Comparison of ENCODE assay signal across 24 cellular contexts in genomic region chr18:74226156-74226555, GRCh38.
DNase-seq lines count a peak whose midpoint lies in the region; ATAC-seq, FAIRE-seq and TF ChIP-seq lines count a peak whose summit lies in the region.
"Had no signal": no experiment of that assay in that cellular context is flagged by ENCODE, and none has a peak within 500 bp of the region (broad histone marks: within the 10 kb centered on the region; RNA-seq: fewer than 3 reads in every experiment).

No MANE protein-coding gene starts in this region.

- BruUV-seq in IMR-90 (replicated peaks; lab: Mats Ljungman, UMichigan), result no TSS peak

- H3K27ac ChIP-seq in IMR-90 (ENCODE audit: insufficient read depth, low read length), result no peak overlapping the region
- peak overlapping the region; percentile 20 for H3K27ac ChIP-seq in hepatocyte
- H3K27ac ChIP-seq in right lobe of liver, result peak overlapping the region; percentile 69 to 98 (median 73)
- peak overlapping the region; percentile 82 to 89 for H3K27ac ChIP-seq in small intestine (ENCODE audit: low read depth in 1 of 2, low read length in 1 of 2)
- no peak overlapping the region for H3K27ac ChIP-seq in CD8-positive, alpha-beta T cell (ENCODE audit: low read depth, low read length)
- H3K27ac ChIP-seq: BLaER1 treated with 17β-estradiol and CSF1 and Interleukin-3, amounts not matched to agents 10 nM and 100 nM had no signal

- H3K9me2 ChIP-seq in hepatocyte (replicated peaks; ENCODE audit: insufficient read depth), result no peaks in the 10 kb centered on the region
- H3K9me2 ChIP-seq: SK-N-SH had no signal

- intact Hi-C loops in IMR-90 (cut with micrococcal nuclease) (no loop called here), right lobe of liver (cut with DNase I) (no loop called here)
- intact Hi-C loops in CD8-positive, alpha-beta T cell (cut with DNase I, micrococcal nuclease), result no loop called here

- no peak for ATAC-seq in IMR-90 (ENCODE audit: low read depth)
- ATAC-seq in right lobe of liver, result peak; percentile 29 to 53 (median 48)
- no peak for ATAC-seq in HG03521 (IDR thresholded peaks at IDR 0.05; ENCODE audit: unreplicated experiment)
- no peak for ATAC-seq in CD8-positive, alpha-beta T cell
- ATAC-seq: HCT116 had no signal

- no peak for FAIRE-seq in small intestine (lab: Jason Lieb, UNC)
- FAIRE-seq in GM12892 (lab: Jason Lieb, UNC), result no peak
- FAIRE-seq: A204.1, HTR-8/SVneo, RCC 7860 had no signal

- H3K36me3 ChIP-seq in IMR-90 (ENCODE audit: control insufficient read depth, insufficient read depth, low read length) (no peaks in the 10 kb centered on the region), hepatocyte (replicated peaks; ENCODE audit: insufficient read depth, low read depth) (no peaks in the 10 kb centered on the region), right lobe of liver (no peaks in the 10 kb centered on the region), small intestine (ENCODE audit: control insufficient read depth in 2 of 2, insufficient read depth in 2 of 2, low read length in 2 of 2) (no peaks in the 10 kb centered on the region)
- H3K36me3 ChIP-seq in CD8-positive, alpha-beta T cell (ENCODE audit: insufficient read depth, low read length), result no peaks in the 10 kb centered on the region
- H3K36me3 ChIP-seq: BLaER1 treated with 17β-estradiol and CSF1 and Interleukin-3, amounts not matched to agents 10 nM and 100 nM; MG63 had no signal

- TF ChIP-seq CTCF in IMR-90 (conservative IDR thresholded peaks at IDR 0.05; ENCODE audit: low read depth, low read length), result no peak
- no peak for TF ChIP-seq CTCF in hepatocyte (IDR thresholded peaks at IDR 0.05; ENCODE audit: poor library complexity)
- TF ChIP-seq CTCF in right lobe of liver (IDR thresholded peaks at IDR 0.05), result no peak
- no peak for TF ChIP-seq CTCF in CD8-positive, alpha-beta T cell (IDR thresholded peaks at IDR 0.05)

- peaks cover 8% of the 10 kb centered on the region for H3K27me3 ChIP-seq in IMR-90 (ENCODE audit: control insufficient read depth, insufficient read depth, low read length)
- H3K27me3 ChIP-seq in hepatocyte, result no peaks in the 10 kb centered on the region
- H3K27me3 ChIP-seq in right lobe of liver, result no peaks in the 10 kb centered on the region
- H3K27me3 ChIP-seq in small intestine (ENCODE audit: control insufficient read depth in 2 of 2, insufficient read depth in 2 of 2, low read length in 2 of 2), result no peaks in the 10 kb centered on the region
- H3K27me3 ChIP-seq in CD8-positive, alpha-beta T cell (ENCODE audit: insufficient read depth, low read length), result no peaks in the 10 kb centered on the region
- H3K27me3 ChIP-seq: BLaER1 treated with 17β-estradiol and CSF1 and Interleukin-3, amounts not matched to agents 10 nM and 100 nM; MG63 had no signal

- CTCF ChIA-PET in IMR-90 (lab: Yijun Ruan, JAX), result no interaction called here
- CTCF ChIA-PET in CD8-positive, alpha-beta T cell (lab: Charles Lee), result no interaction called here

- H3K27me3 Mint-ChIP-seq in CD8-positive, alpha-beta T cell (ENCODE audit: low read depth), result peaks cover 11% of the 10 kb centered on the region

- H3K23ac ChIP-seq in IMR-90 (ENCODE audit: low read depth, low read length), result no peak overlapping the region

- H4K5ac ChIP-seq in IMR-90 (ENCODE audit: low read depth, low read length), result no peak overlapping the region

- no peak overlapping the region for H2BK20ac ChIP-seq in IMR-90 (ENCODE audit: low read depth, low read length)

- no peak overlapping the region for H2BK5ac ChIP-seq in IMR-90 (ENCODE audit: low read depth, low read length, poor library complexity, severe bottlenecking)

- H3K9me3 ChIP-seq in IMR-90 (ENCODE audit: control insufficient read depth, insufficient read depth, low read length), result no peaks in the 10 kb centered on the region
- no peaks in the 10 kb centered on the region for H3K9me3 ChIP-seq in hepatocyte (ENCODE audit: low read depth)
- H3K9me3 ChIP-seq in right lobe of liver, result no peaks in the 10 kb centered on the region
- H3K9me3 ChIP-seq in small intestine (ENCODE audit: control insufficient read depth, low read depth), result no peaks in the 10 kb centered on the region
- H3K9me3 ChIP-seq in CD8-positive, alpha-beta T cell (ENCODE audit: low read length), result no peaks in the 10 kb centered on the region
- H3K9me3 ChIP-seq: MG63, SK-N-SH had no signal

- H3K79me2 ChIP-seq in hepatocyte, result no peaks in the 10 kb centered on the region

- H2BK15ac ChIP-seq in IMR-90 (ENCODE audit: low read depth, low read length), result no peak overlapping the region

- H3K4me1 ChIP-seq in IMR-90 (ENCODE audit: control insufficient read depth, insufficient read depth, low read length) (no peaks in the 10 kb centered on the region; the same call in 1 of the 2 replicates), hepatocyte (ENCODE audit: insufficient read depth) (peaks cover 16% of the 10 kb centered on the region), right lobe of liver (peaks cover 0 to 60% (median 25%) of the 10 kb centered on the region in 4 donors), small intestine (ENCODE audit: control insufficient read depth in 2 of 2, insufficient read depth in 1 of 2, low read depth in 1 of 2, low read length in 1 of 2) (peaks cover 8 to 17% of the 10 kb centered on the region in 2 donors)
- H3K4me1 ChIP-seq in CD8-positive, alpha-beta T cell (ENCODE audit: insufficient read depth, low read length), result no peaks in the 10 kb centered on the region
- H3K4me1 ChIP-seq: BLaER1 treated with 17β-estradiol and CSF1 and Interleukin-3, amounts not matched to agents 10 nM and 100 nM had no signal

- no peak overlapping the region for H4K8ac ChIP-seq in IMR-90 (ENCODE audit: low read depth in 2 of 2, low read length in 2 of 2)

- no peak overlapping the region for H4K91ac ChIP-seq in IMR-90 (ENCODE audit: insufficient read depth, low read depth, low read length)

- DNase-seq in IMR-90 (no peak), hepatocyte (ENCODE audit: low spot score) (peak; percentile 37), right lobe of liver (peak in 2 of 3 donors; percentile 64 to 72), small intestine (peak; percentile 85), NCI-H82 treated with DMSO at 0.1 percent for 48 hours (lab: John Stamatoyannopoulos, UW; ENCODE audit: unreplicated experiment) (no peak), GM12892 (ENCODE audit: insufficient read length) (no peak)
- no peak for DNase-seq in CD8-positive, alpha-beta T cell
- DNase-seq: AML-193; CD4-positive, alpha-beta memory T cell; DMS153; DND-41; KG1; MG63; NCI-H2029; NCI-H2227 treated with DMSO at 0.1 percent for 48 hours; NCI-H526 treated with DMSO at 0.1 percent for 48 hours; SK-N-SH; SW 1271 had no signal

- H3K36me3 Mint-ChIP-seq in CD8-positive, alpha-beta T cell, result no peaks in the 10 kb centered on the region
- H3K36me3 Mint-ChIP-seq: CD4-positive, alpha-beta memory T cell had no signal

- no peak for TF ChIP-seq POLR2A in IMR-90 (IDR thresholded peaks at IDR 0.05; ENCODE audit: low read depth, low read length)
- TF ChIP-seq POLR2A in right lobe of liver (IDR thresholded peaks at IDR 0.05), result no peak
- TF ChIP-seq POLR2A in GM12892 (IDR thresholded peaks at IDR 0.05; ENCODE audit: low read depth, low read length), result no peak

- H3K9me3 Mint-ChIP-seq in CD8-positive, alpha-beta T cell, result no peaks in the 10 kb centered on the region
- H3K9me3 Mint-ChIP-seq: CD4-positive, alpha-beta memory T cell had no signal

- H3K4me2 ChIP-seq in IMR-90 (ENCODE audit: low read depth, low read length), result peak overlapping the region; percentile 40; the same call in 1 of the 2 replicates
- peak overlapping the region; percentile 7 for H3K4me2 ChIP-seq in hepatocyte
- H3K4me2 ChIP-seq: BLaER1 treated with 17β-estradiol and CSF1 and Interleukin-3, amounts not matched to agents 10 nM and 100 nM; SK-N-SH had no signal

- H3K18ac ChIP-seq in IMR-90 (ENCODE audit: low read depth, low read length), result peak overlapping the region; percentile 18; the same call in 1 of the 2 replicates

- no peaks in the 10 kb centered on the region for H3K4me1 Mint-ChIP-seq in CD8-positive, alpha-beta T cell (ENCODE audit: low read depth)
- H3K4me1 Mint-ChIP-seq: CD4-positive, alpha-beta memory T cell had no signal

- H3K56ac ChIP-seq in IMR-90 (ENCODE audit: extremely low read depth, insufficient read depth, low read length), result no peak overlapping the region

- no peaks in the 10 kb centered on the region for H4K20me1 ChIP-seq in IMR-90 (ENCODE audit: insufficient read depth, low read length)
- no peaks in the 10 kb centered on the region for H4K20me1 ChIP-seq in hepatocyte (ENCODE audit: insufficient read depth, poor library complexity, severe bottlenecking)
- H4K20me1 ChIP-seq: BLaER1 treated with 17β-estradiol and CSF1 and Interleukin-3, amounts not matched to agents 10 nM and 100 nM had no signal

- no peaks in the 10 kb centered on the region for H3K9me1 ChIP-seq in IMR-90 (ENCODE audit: insufficient read depth, low read length)

- H3K4me3 ChIP-seq in IMR-90 (ENCODE audit: insufficient read depth, low read depth, low read length), result no peak overlapping the region
- H3K4me3 ChIP-seq in hepatocyte, result no peak overlapping the region
- H3K4me3 ChIP-seq in right lobe of liver, result no peak overlapping the region
- H3K4me3 ChIP-seq in small intestine (ENCODE audit: low read depth in 1 of 2, low read length in 2 of 2), result no peak overlapping the region
- H3K4me3 ChIP-seq in CD8-positive, alpha-beta T cell (ENCODE audit: low read depth, low read length), result no peak overlapping the region
- H3K4me3 ChIP-seq: BLaER1 treated with 17β-estradiol and CSF1 and Interleukin-3, amounts not matched to agents 10 nM and 100 nM; MG63 had no signal

- WGBS in IMR-90 (ENCODE audit: extremely low coverage in 2 of 2, insufficient read length in 1 of 2), 2 experiments, result no CpG with 5 or more reads among the region's 4 CpGs
- WGBS in hepatocyte (ENCODE audit: low lambda C conversion rate, missing lambda C conversion rate), result 75% methylated on average over 4 of the region's 4 CpGs
- 23% methylated on average over 4 of the region's 4 CpGs for WGBS in right lobe of liver (ENCODE audit: insufficient coverage, low coverage, low lambda C conversion rate, missing lambda C conversion rate)
- 27 to 45% (median 33%) methylated on average over 4 of the region's 4 CpGs for WGBS in small intestine, 3 donors

- POLR2A ChIA-PET in IMR-90 (lab: Charles Lee; ENCODE audit: unreplicated experiment), result no interaction called here
- POLR2A ChIA-PET in CD8-positive, alpha-beta T cell (lab: Charles Lee), result no interaction called here

- H2AK9ac ChIP-seq in IMR-90 (replicated peaks; ENCODE audit: low read depth, low read length, poor library complexity), result no peak overlapping the region

- H2AK5ac ChIP-seq in IMR-90 (ENCODE audit: low read depth, low read length), result no peak overlapping the region

- H3K4me3 Mint-ChIP-seq in CD8-positive, alpha-beta T cell, result no peak overlapping the region
- H3K4me3 Mint-ChIP-seq: CD4-positive, alpha-beta memory T cell had no signal

- in situ Hi-C loops in IMR-90 (cut with MboI; ENCODE audit: low sequenced_read_pairs), result no loop called here

- no peaks in the 10 kb centered on the region for H3K79me1 ChIP-seq in IMR-90 (ENCODE audit: low read depth in 1 of 2, low read length in 2 of 2)

- no peak overlapping the region for H3K4ac ChIP-seq in IMR-90 (ENCODE audit: low read depth, low read length)

- H2AFZ ChIP-seq in IMR-90 (replicated peaks; ENCODE audit: low read length, poor library complexity), result no peak overlapping the region
- peak overlapping the region; percentile 22 for H2AFZ ChIP-seq in hepatocyte

- no peak overlapping the region for H3K14ac ChIP-seq in IMR-90 (replicated peaks; ENCODE audit: low read depth, low read length)

- dilution Hi-C loops in IMR-90 (cut with HindIII; ENCODE audit: low sequenced_read_pairs, unreplicated experiment), result no loop called here

- no peak overlapping the region for H2BK120ac ChIP-seq in IMR-90 (ENCODE audit: low read depth, low read length)

- no peak overlapping the region for H3K9ac ChIP-seq in IMR-90 (ENCODE audit: low read depth, low read length)
- H3K9ac ChIP-seq: BLaER1 treated with 17β-estradiol and CSF1 and Interleukin-3, amounts not matched to agents 10 nM and 100 nM; SK-N-SH had no signal

- no peak for TF ChIP-seq RAD21 in IMR-90 (IDR thresholded peaks at IDR 0.05; ENCODE audit: low read length)

- H3K27ac Mint-ChIP-seq in CD8-positive, alpha-beta T cell, result no peak overlapping the region
- H3K27ac Mint-ChIP-seq: CD4-positive, alpha-beta memory T cell had no signal

Comparison
In these comparisons a context has a peak if more than half of its experiments do, and no peak if none do; other contexts are left out.
1. ATAC-seq: peak in right lobe of liver (4 of 4); none in IMR-90 (single experiment), HG03521 (single experiment) and CD8-positive, alpha-beta T cell (single experiment).
2. DNase-seq: peak in hepatocyte (single experiment), right lobe of liver (2 of 3) and small intestine (single experiment); none in IMR-90 (single experiment), NCI-H82 treated with DMSO at 0.1 percent for 48 hours (single experiment), CD8-positive, alpha-beta T cell (0 of 7) and GM12892 (single experiment).
3. H3K27ac ChIP-seq: peak in hepatocyte (single experiment), right lobe of liver (3 of 3) and small intestine (2 of 2); none in IMR-90 (single experiment) and CD8-positive, alpha-beta T cell (single experiment).